ENCODE assay signal across 23 cellular contexts in the genomic region with DNA sequence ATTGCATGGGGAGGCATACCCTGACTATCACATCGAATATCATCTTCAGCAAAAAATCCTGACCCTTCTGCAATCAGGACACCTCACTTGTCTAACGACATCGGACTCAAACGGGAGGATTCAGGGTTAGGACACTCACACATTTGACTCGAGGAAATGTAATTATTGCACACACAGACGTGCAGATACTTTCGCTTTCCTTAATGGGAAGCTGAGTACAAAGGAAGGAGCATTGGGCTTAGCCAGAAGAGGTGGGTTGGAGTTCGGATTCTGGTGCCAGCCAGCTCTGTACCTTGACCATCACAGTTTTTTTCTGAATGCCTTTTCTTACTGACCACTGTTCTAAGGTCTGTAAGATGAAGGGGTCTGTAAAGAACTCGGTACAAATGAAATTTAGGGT.
DNase-seq lines count a peak whose midpoint lies in the region; ATAC-seq, FAIRE-seq and TF ChIP-seq lines count a peak whose summit lies in the region.
"Had no signal": no experiment of that assay in that cellular context is flagged by ENCODE, and none has a peak within 500 bp of the region (broad histone marks: within the 10 kb centered on the region; RNA-seq: fewer than 3 reads in every experiment).

No MANE protein-coding gene starts in this region.

- no peaks in the 10 kb centered on the region for H3K79me2 ChIP-seq in PC-3 (ENCODE audit: low read length)

- H3K27ac ChIP-seq in PC-3 (ENCODE audit: low read length) = no peak overlapping the region
- H3K27ac ChIP-seq in RWPE1 = no peak overlapping the region
- H3K27ac ChIP-seq: SJSA1 had no signal

- POLR2A ChIA-PET in PC-3 (lab: Charles Lee; ENCODE audit: unreplicated experiment) (no interaction called here), RWPE1 (lab: Yijun Ruan, JAX; ENCODE audit: low non-redundant PET) (no interaction called here)

- H3K4me1 Mint-ChIP-seq in type B pancreatic cell (ENCODE audit: unreplicated experiment) = no peaks in the 10 kb centered on the region
- H3K4me1 Mint-ChIP-seq: B cell, GM23338, H9, T-cell had no signal

- H2AFZ ChIP-seq in PC-3 (ENCODE audit: low read length) = peak overlapping the region; percentile 38; the same call in 1 of the 2 replicates
- H2AFZ ChIP-seq: GM23338 had no signal

- peak; percentile 9 for DNase-seq in Daoy (ENCODE audit: low read depth)
- peak; percentile 32 for DNase-seq in MV-4-11 (lab: John Stamatoyannopoulos, UW)
- no peak for DNase-seq in PC-3
- no peak for DNase-seq in urothelium cell line (ENCODE audit: low spot score)
- no peak for DNase-seq in type B pancreatic cell (ENCODE audit: extremely low spot score, unreplicated experiment)
- DNase-seq in RWPE1 (ENCODE audit: low spot score) = no peak
- DNase-seq: DMS153; KBM-7; NCI-H1092; NCI-H1417 treated with DMSO at 0.1 percent for 48 hours; NCI-H187; NCI-H2081 treated with DMSO at 0.1 percent for 48 hours; NCI-H2171 treated with DMSO at 0.1 percent for 48 hours; NCI-H345; NCI-H510A treated with DMSO at 0.1 percent for 48 hours; NK-92 treated with Interleukin-12 subunit alpha and Interleukin-12 subunit beta, amount 100 ng/mL, for 24 hours; Right ventricle myocardium superior; T-cell had no signal

- H3K36me3 Mint-ChIP-seq in type B pancreatic cell = no peaks in the 10 kb centered on the region
- H3K36me3 Mint-ChIP-seq: T-cell had no signal

- H3K36me3 ChIP-seq in PC-3 (ENCODE audit: low read depth, low read length) = no peaks in the 10 kb centered on the region
- H3K36me3 ChIP-seq: SJSA1 had no signal

- H3K4me3 ChIP-seq in PC-3 (ENCODE audit: low read length) = 0 out of 2 replicates have a peak overlapping the region, but pooled peaks have one; percentile 9
- H3K4me3 ChIP-seq: GM23338, SJSA1 had no signal

- ATAC-seq in PC-3 (no peak), GM18517 (IDR thresholded peaks at IDR 0.05; ENCODE audit: unreplicated experiment) (no peak)
- ATAC-seq: GM23338, T-cell had no signal

- H3K9me3 ChIP-seq in PC-3 (ENCODE audit: low read length) = no peaks in the 10 kb centered on the region
- H3K9me3 ChIP-seq: SJSA1 had no signal

- intact Hi-C loops in PC-3 (cut with micrococcal nuclease) = no loop called here

- no TSS peak for BruUV-seq in PC-3 (replicated peaks; lab: Mats Ljungman, UMichigan)

- H3K9ac ChIP-seq in PC-3 (ENCODE audit: low read length) = no peak overlapping the region

- no peaks in the 10 kb centered on the region for H3K4me1 ChIP-seq in PC-3 (ENCODE audit: insufficient read depth, low read length)
- H3K4me1 ChIP-seq: SJSA1 had no signal

- TF ChIP-seq CTCF in PC-3 (conservative IDR thresholded peaks at IDR 0.05; ENCODE audit: low read depth, low read length) (no peak), type B pancreatic cell (conservative IDR thresholded peaks at IDR 0.05) (no peak), RWPE1 (conservative IDR thresholded peaks at IDR 0.05; ENCODE audit: low read depth) (no peak)

- no peaks in the 10 kb centered on the region for H4K20me1 ChIP-seq in PC-3 (ENCODE audit: low read length)

- H3K27me3 Mint-ChIP-seq in type B pancreatic cell = no peaks in the 10 kb centered on the region
- H3K27me3 Mint-ChIP-seq: B cell, T-cell had no signal

- peak overlapping the region; percentile 54 for H3K4me2 ChIP-seq in PC-3 (ENCODE audit: low read length)
- H3K4me2 ChIP-seq: GM23338 had no signal

- CTCF ChIA-PET in PC-3 (lab: Charles Lee) = no interaction called here
- CTCF ChIA-PET in RWPE1 (lab: Yijun Ruan, JAX) = interaction anchor here (0.6 kb wide), 1 partner anchor 9 kb away, joined by 3 read pairs; no protein-coding TSS in a partner anchor

- no peak overlapping the region for H3K27ac Mint-ChIP-seq in type B pancreatic cell
- H3K27ac Mint-ChIP-seq: B cell, GM23338, H9, T-cell had no signal

- no peaks in the 10 kb centered on the region for H3K9me3 Mint-ChIP-seq in type B pancreatic cell

- H3K9me2 ChIP-seq in PC-3 (replicated peaks; ENCODE audit: low read length) = no peaks in the 10 kb centered on the region

- H3F3A ChIP-seq in PC-3 (ENCODE audit: low read length, unreplicated experiment) = no peaks in the 10 kb centered on the region

- H3K27me3 ChIP-seq in PC-3 (ENCODE audit: low read length) = no peaks in the 10 kb centered on the region
- H3K27me3 ChIP-seq: SJSA1 had no signal

- peak; percentile 59 for FAIRE-seq in urothelium cell line (lab: Jason Lieb, UNC)

- no peak overlapping the region for H3K4me3 Mint-ChIP-seq in type B pancreatic cell
- H3K4me3 Mint-ChIP-seq: B cell, GM23338, H9, T-cell had no signal

Comparison
In these comparisons a context has a peak if more than half of its experiments do, and no peak if none do; other contexts are left out.
1. DNase-seq: peak in Daoy (single experiment) and MV-4-11 (single experiment); none in PC-3 (single experiment), urothelium cell line (single experiment), type B pancreatic cell (single experiment) and RWPE1 (single experiment).